ENCODE assay signal across 1 cellular context in the genomic region with DNA sequence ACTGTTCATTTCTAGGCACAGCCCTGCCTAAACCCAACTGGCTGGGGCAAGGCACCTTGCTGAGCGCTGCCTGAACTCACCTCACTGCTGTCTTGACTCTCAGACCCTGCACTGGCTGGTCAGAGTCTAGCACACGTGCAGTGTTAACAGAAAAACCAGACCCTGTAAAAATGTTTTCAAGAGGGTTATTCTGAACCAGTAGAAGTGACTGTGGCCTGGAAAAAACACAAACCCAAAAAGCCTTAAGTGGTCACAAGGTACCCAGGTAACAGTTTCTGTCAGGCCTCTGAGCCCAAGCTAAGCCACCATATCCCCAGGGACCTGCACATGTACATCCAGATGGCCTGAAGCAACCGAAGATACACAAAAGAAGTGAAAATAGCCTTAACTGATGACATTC.
TF ChIP-seq lines count a peak whose summit lies in the region.

No MANE protein-coding gene starts in this region.

TF ChIP-seq in K562, 482 proteins besides CTCF, POLR2A, EP300 and RAD21:
- no peak for TF ChIP-seq RBM14 (IDR thresholded peaks at IDR 0.05; ENCODE audit: borderline replicate concordance, insufficient read depth, low read depth, low read length)
- TF ChIP-seq CBX8 (IDR thresholded peaks at IDR 0.05; ENCODE audit: borderline replicate concordance, extremely low read depth, low read depth, low read length, poor library complexity, severe bottlenecking), result no peak
- TF ChIP-seq MIER1 (IDR thresholded peaks at IDR 0.05; ENCODE audit: low read depth), result no peak
- no peak for TF ChIP-seq ZNF695 (CRISPR knock-in tag; IDR thresholded peaks at IDR 0.05)
- TF ChIP-seq PHF20 (IDR thresholded peaks at IDR 0.05; ENCODE audit: partially characterized antibody), result no peak
- TF ChIP-seq BCL6 (CRISPR knock-in tag; IDR thresholded peaks at IDR 0.05), result no peak
- TF ChIP-seq, protein P1, sequence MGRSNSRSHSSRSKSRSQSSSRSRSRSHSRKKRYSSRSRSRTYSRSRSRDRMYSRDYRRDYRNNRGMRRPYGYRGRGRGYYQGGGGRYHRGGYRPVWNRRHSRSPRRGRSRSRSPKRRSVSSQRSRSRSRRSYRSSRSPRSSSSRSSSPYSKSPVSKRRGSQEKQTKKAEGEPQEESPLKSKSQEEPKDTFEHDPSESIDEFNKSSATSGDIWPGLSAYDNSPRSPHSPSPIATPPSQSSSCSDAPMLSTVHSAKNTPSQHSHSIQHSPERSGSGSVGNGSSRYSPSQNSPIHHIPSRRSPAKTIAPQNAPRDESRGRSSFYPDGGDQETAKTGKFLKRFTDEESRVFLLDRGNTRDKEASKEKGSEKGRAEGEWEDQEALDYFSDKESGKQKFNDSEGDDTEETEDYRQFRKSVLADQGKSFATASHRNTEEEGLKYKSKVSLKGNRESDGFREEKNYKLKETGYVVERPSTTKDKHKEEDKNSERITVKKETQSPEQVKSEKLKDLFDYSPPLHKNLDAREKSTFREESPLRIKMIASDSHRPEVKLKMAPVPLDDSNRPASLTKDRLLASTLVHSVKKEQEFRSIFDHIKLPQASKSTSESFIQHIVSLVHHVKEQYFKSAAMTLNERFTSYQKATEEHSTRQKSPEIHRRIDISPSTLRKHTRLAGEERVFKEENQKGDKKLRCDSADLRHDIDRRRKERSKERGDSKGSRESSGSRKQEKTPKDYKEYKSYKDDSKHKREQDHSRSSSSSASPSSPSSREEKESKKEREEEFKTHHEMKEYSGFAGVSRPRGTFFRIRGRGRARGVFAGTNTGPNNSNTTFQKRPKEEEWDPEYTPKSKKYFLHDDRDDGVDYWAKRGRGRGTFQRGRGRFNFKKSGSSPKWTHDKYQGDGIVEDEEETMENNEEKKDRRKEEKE (IDR thresholded peaks at IDR 0.05; ENCODE audit: borderline replicate concordance in 1 of 2, control insufficient read depth in 1 of 2, low read depth in 2 of 2, low read length in 1 of 2), result no peak
- TF ChIP-seq, protein P2, sequence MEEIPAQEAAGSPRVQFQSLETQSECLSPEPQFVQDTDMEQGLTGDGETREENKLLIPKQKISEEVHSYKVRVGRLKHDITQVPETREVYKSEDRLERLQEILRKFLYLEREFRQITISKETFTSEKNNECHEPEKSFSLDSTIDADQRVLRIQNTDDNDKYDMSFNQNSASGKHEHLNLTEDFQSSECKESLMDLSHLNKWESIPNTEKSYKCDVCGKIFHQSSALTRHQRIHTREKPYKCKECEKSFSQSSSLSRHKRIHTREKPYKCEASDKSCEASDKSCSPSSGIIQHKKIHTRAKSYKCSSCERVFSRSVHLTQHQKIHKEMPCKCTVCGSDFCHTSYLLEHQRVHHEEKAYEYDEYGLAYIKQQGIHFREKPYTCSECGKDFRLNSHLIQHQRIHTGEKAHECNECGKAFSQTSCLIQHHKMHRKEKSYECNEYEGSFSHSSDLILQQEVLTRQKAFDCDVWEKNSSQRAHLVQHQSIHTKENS (CRISPR knock-in tag; IDR thresholded peaks at IDR 0.05), result no peak
- TF ChIP-seq ELF4 (CRISPR knock-in tag; IDR thresholded peaks at IDR 0.05), result no peak
- no peak for TF ChIP-seq NKRF (IDR thresholded peaks at IDR 0.05; ENCODE audit: borderline replicate concordance)
